ENCODE assay signal across 8 cellular contexts in the genomic region with DNA sequence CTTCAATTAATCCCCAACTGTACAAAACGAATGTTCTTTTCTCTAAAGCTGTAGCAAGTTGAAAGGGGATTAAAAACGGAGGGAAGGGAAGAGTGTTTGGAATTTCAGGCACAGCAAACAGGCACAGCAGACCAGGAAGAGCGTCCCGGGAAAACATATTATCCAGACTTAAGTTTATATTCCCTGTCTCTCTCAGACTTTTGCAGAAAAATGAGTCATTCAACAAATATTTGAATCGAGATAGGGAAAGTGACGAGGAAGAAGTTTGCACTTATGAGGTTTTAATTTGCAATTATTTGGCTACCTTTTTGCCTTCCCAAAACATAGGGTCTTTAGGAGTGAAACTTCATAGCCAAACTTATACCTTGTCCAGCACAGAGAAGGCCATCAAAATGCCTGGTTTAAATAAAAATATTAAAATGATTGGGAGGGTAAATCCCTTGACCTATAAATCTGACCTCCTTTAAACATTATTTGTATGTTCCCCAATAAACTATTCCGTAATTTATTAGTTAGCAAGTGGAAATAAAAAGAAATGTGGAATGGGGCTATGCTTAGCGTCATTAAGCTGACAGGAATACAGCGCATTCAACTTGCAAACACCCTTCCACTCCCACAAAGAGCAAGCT. TPM values are rescaled to one million over a fixed set of nuclear protein-coding genes. Genes with fewer than 3 reads are reported as not detected.
A peak's percentile ranks its signal among the peaks of the same experiment; 100 is the strongest.
DNase-seq lines count a peak whose midpoint lies in the region; ATAC-seq and TF ChIP-seq lines count a peak whose summit lies in the region.

No MANE protein-coding gene starts in this region.

- H3K4me1 ChIP-seq in RWPE2 (ENCODE audit: insufficient read depth, poor library complexity, severe bottlenecking) (peaks cover 15% of the 10 kb centered on the region), esophagus (ENCODE audit: control insufficient read depth in 2 of 2, insufficient read depth in 2 of 2, low read length in 1 of 2) (no peaks in the 10 kb centered on the region), ovary (ENCODE audit: insufficient read depth) (no peaks in the 10 kb centered on the region)

- WGBS in esophagus, 2 donors, result 14 to 15% methylated on average over 9 of the region's 9 CpGs
- WGBS in ovary, 3 donors, result 4 to 5% (median 4%) methylated on average over 9 of the region's 9 CpGs

- no peak for TF ChIP-seq EP300 in ovary (IDR thresholded peaks at IDR 0.05)

- H3K9me3 ChIP-seq in RWPE2 (ENCODE audit: severe bottlenecking), result no peaks in the 10 kb centered on the region
- no peaks in the 10 kb centered on the region for H3K9me3 ChIP-seq in esophagus (ENCODE audit: control insufficient read depth in 2 of 2, insufficient read depth in 1 of 2, low read depth in 1 of 2, low read length in 1 of 2)
- no peaks in the 10 kb centered on the region for H3K9me3 ChIP-seq in ovary

- intact Hi-C loops in ovary (cut with DNase I), result no loop called here

- H3K27me3 ChIP-seq in RWPE2 (ENCODE audit: insufficient read depth, poor library complexity, severe bottlenecking) (no peaks in the 10 kb centered on the region), esophagus (ENCODE audit: control insufficient read depth in 1 of 2, insufficient read depth in 2 of 2, low read length in 2 of 2) (no peaks in the 10 kb centered on the region), ovary (no peaks in the 10 kb centered on the region)

- no peak for TF ChIP-seq CTCF in RWPE2 (IDR thresholded peaks at IDR 0.05; ENCODE audit: poor library complexity, severe bottlenecking)
- TF ChIP-seq CTCF in ovary (IDR thresholded peaks at IDR 0.05), result no peak

- H3K36me3 ChIP-seq in RWPE2 (ENCODE audit: low read depth), result no peaks in the 10 kb centered on the region
- H3K36me3 ChIP-seq in esophagus (ENCODE audit: control insufficient read depth in 2 of 2, insufficient read depth in 2 of 2, low read length in 1 of 2), result no peaks in the 10 kb centered on the region
- no peaks in the 10 kb centered on the region for H3K36me3 ChIP-seq in ovary

- ATAC-seq in GM18502 (IDR thresholded peaks at IDR 0.05; ENCODE audit: poor library complexity, unreplicated experiment) (peak; percentile 84), HG02678 (IDR thresholded peaks at IDR 0.05; ENCODE audit: unreplicated experiment) (peak; percentile 80), RWPE2 (ENCODE audit: low read depth) (peak; percentile 83), HG02840 (IDR thresholded peaks at IDR 0.05; ENCODE audit: low FRiP score, unreplicated experiment) (no peak)

- DNase-seq in RWPE2 (ENCODE audit: low spot score), result no peak
- no peak for DNase-seq in ovary
- no peak for DNase-seq in mucosa of gallbladder (ENCODE audit: low spot score)
- no peak for DNase-seq in NCI-H748 treated with DMSO at 0.1 percent for 48 hours (lab: John Stamatoyannopoulos, UW)

- TF ChIP-seq POLR2A in ovary (IDR thresholded peaks at IDR 0.05), result no peak

- H3K27ac ChIP-seq in RWPE2 (ENCODE audit: poor library complexity, severe bottlenecking) (peak overlapping the region; percentile 78), esophagus (ENCODE audit: low read depth in 2 of 2, low read length in 1 of 2) (peak overlapping the region; percentile 32 to 36), ovary (no peak overlapping the region)

- peak overlapping the region; percentile 11 for H3K4me3 ChIP-seq in RWPE2 (ENCODE audit: severe bottlenecking)
- H3K4me3 ChIP-seq in esophagus (ENCODE audit: low read depth in 1 of 2, low read length in 2 of 2), result peak overlapping the region in 1 of 2 donors; percentile 42
- peak overlapping the region; percentile 7 for H3K4me3 ChIP-seq in ovary

RNA-seq across cellular contexts. Expression of gene HFE, which starts 16.0 kb away (rescaled TPM):
- polyA plus RNA-seq in esophagus (1 to 10 TPM; 2.2 to 2.6 TPM), ovary (10 to 100 TPM in 1 of 2 donors, 1 to 10 TPM in 1; 5.8 to 25.8 TPM)
- total RNA-seq in ovary (1 to 10 TPM; 3.6 to 9.0 (median 7.4) TPM), mucosa of gallbladder (19.1 TPM)

Comparison
In these comparisons a context has a peak if more than half of its experiments do, and no peak if none do; other contexts are left out.
1. H3K27ac ChIP-seq: peak in RWPE2 (single experiment) and esophagus (2 of 2); none in ovary (0 of 2).